In the genomic region with DNA sequence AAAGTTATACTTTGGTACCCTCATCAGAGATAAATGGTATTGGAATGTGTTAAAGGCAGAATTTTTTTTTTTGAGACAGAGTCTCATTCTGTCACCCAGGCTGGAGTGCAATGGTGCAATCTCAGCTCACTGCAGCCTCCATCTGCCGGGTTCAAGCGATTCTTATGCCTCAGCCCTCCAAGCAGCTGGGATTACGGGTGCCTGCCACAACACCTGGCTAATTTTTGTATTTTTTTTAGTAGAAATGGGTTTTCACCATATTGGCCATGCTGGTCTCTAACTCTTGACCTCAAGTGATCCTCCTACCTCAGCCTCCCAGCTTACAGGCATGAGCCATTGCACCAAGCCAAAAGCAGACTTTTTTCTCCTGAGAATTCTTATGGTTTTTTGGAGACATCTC, we compare ENCODE assay signal across 8 cellular contexts.
"Had no signal": no experiment of that assay in that cellular context is flagged by ENCODE, and none has a peak within 500 bp of the region (broad histone marks: within the 10 kb centered on the region; RNA-seq: fewer than 3 reads in every experiment).

No MANE protein-coding gene starts in this region.

- DNase-seq: GDM1, GF-D8 had no signal

- H3K4me3 ChIP-seq: GM12878 had no signal

- FAIRE-seq: G401.6, GM12878, GM12891, GM12892, GM18507, GM19239 had no signal
